In genomic region chr14:94423465-94424056, GRCh38 we compare ENCODE assay signal across 1 cellular context.
A peak's percentile ranks its signal among the peaks of the same experiment; 100 is the strongest.
TF ChIP-seq lines count a peak whose summit lies in the region.

No MANE protein-coding gene starts in this region.

TF ChIP-seq in HepG2, 621 proteins besides CTCF, POLR2A, EP300 and RAD21 (continued from another document):
- peak; percentile 20 for TF ChIP-seq MED8 (CRISPR knock-in tag; IDR thresholded peaks at IDR 0.05; ENCODE audit: insufficient replicate concordance)
- no peak for TF ChIP-seq DMAP1 (CRISPR knock-in tag; IDR thresholded peaks at IDR 0.05)
- TF ChIP-seq ZNF766 (CRISPR knock-in tag; IDR thresholded peaks at IDR 0.05; ENCODE audit: borderline replicate concordance) = peak; percentile 53; the same call in 1 of the 2 replicates
- TF ChIP-seq HINFP (CRISPR knock-in tag; IDR thresholded peaks at IDR 0.05; ENCODE audit: low read depth) = 0 out of 2 replicates have a peak, but pooled peaks have one; percentile 33
- no peak for TF ChIP-seq ZNF567 (CRISPR knock-in tag; IDR thresholded peaks at IDR 0.05; ENCODE audit: borderline replicate concordance)
- TF ChIP-seq ZNF709 (CRISPR knock-in tag; IDR thresholded peaks at IDR 0.05) = peak; percentile 35; the same call in 1 of the 2 replicates
- no peak for TF ChIP-seq ZNF574 (CRISPR knock-in tag; IDR thresholded peaks at IDR 0.05)
- no peak for TF ChIP-seq ZNF33B (CRISPR knock-in tag; IDR thresholded peaks at IDR 0.05)
- TF ChIP-seq NFIB (CRISPR knock-in tag; IDR thresholded peaks at IDR 0.05; ENCODE audit: borderline replicate concordance) = no peak
- no peak for TF ChIP-seq POLR2AphosphoS2 (IDR thresholded peaks at IDR 0.05; ENCODE audit: low read depth, low read length)
- TF ChIP-seq ZNF12 (CRISPR knock-in tag; IDR thresholded peaks at IDR 0.05) = 0 out of 2 replicates have a peak, but pooled peaks have one; percentile 20
- TF ChIP-seq KDM2A (CRISPR knock-in tag; IDR thresholded peaks at IDR 0.05; ENCODE audit: borderline replicate concordance, low read depth) = 0 out of 2 replicates have a peak, but pooled peaks have one; percentile 22
- no peak for TF ChIP-seq RFX1 (IDR thresholded peaks at IDR 0.05)
- TF ChIP-seq FOXA3 (CRISPR knock-in tag; IDR thresholded peaks at IDR 0.05) = no peak
- peak; percentile 69; the same call in 1 of the 2 replicates for TF ChIP-seq ZNF44 (CRISPR knock-in tag; IDR thresholded peaks at IDR 0.05)
- TF ChIP-seq HDAC2 (CRISPR knock-in tag; IDR thresholded peaks at IDR 0.05) = 0 out of 2 replicates have a peak, but pooled peaks have one; percentile 14
- no peak for TF ChIP-seq USF2 (IDR thresholded peaks at IDR 0.05; ENCODE audit: low read depth, low read length)
- TF ChIP-seq USF2 (CRISPR knock-in tag; IDR thresholded peaks at IDR 0.05; ENCODE audit: borderline replicate concordance) = no peak
- 0 out of 2 replicates have a peak, but pooled peaks have one; percentile 29 for TF ChIP-seq PHF21A (CRISPR knock-in tag; IDR thresholded peaks at IDR 0.05)
- peak; percentile 20; the same call in 1 of the 2 replicates for TF ChIP-seq MAX (IDR thresholded peaks at IDR 0.05)
- peak; percentile 27; the same call in 1 of the 2 replicates for TF ChIP-seq ZMYM4 (CRISPR knock-in tag; IDR thresholded peaks at IDR 0.05)
- TF ChIP-seq KDM1A (CRISPR knock-in tag; IDR thresholded peaks at IDR 0.05) = no peak
- TF ChIP-seq GATAD2A (CRISPR knock-in tag; IDR thresholded peaks at IDR 0.05) = peak; percentile 48
- TF ChIP-seq TP53 (CRISPR knock-in tag; conservative IDR thresholded peaks at IDR 0.05) = 0 out of 2 replicates have a peak, but pooled peaks have one; percentile 26
- no peak for TF ChIP-seq RAD51 (IDR thresholded peaks at IDR 0.05; ENCODE audit: borderline replicate concordance)
- TF ChIP-seq STAG1 (CRISPR knock-in tag; IDR thresholded peaks at IDR 0.05) = peak; percentile 91
- TF ChIP-seq PAXIP1 (CRISPR knock-in tag; conservative IDR thresholded peaks at IDR 0.05) = 0 out of 2 replicates have a peak, but pooled peaks have one; percentile 21
- 0 out of 2 replicates have a peak, but pooled peaks have one; percentile 37 for TF ChIP-seq HOXA3 (CRISPR knock-in tag; IDR thresholded peaks at IDR 0.05)
- peak; percentile 31; the same call in 1 of the 2 replicates for TF ChIP-seq HNF4A (CRISPR knock-in tag; IDR thresholded peaks at IDR 0.05)
- TF ChIP-seq AFF4 (CRISPR knock-in tag; IDR thresholded peaks at IDR 0.05) = no peak
- no peak for TF ChIP-seq LCORL (IDR thresholded peaks at IDR 0.05)
- 0 out of 2 replicates have a peak, but pooled peaks have one; percentile 29 for TF ChIP-seq LCORL (CRISPR knock-in tag; IDR thresholded peaks at IDR 0.05)
- no peak for TF ChIP-seq BCLAF1 (IDR thresholded peaks at IDR 0.05)
